Comparison of ENCODE assay signal across 1 cellular context in genomic region chr12:95953000-95953399, GRCh38.
TF ChIP-seq lines count a peak whose summit lies in the region.

No MANE protein-coding gene starts in this region.

TF ChIP-seq in K562, 482 proteins besides CTCF, POLR2A, EP300 and RAD21:
- TF ChIP-seq NCOR1 (IDR thresholded peaks at IDR 0.05), result no peak
- no peak for TF ChIP-seq KDM4B (IDR thresholded peaks at IDR 0.05; ENCODE audit: borderline replicate concordance in 2 of 2, low read depth in 1 of 2)
- no peak for TF ChIP-seq ZNF592 (IDR thresholded peaks at IDR 0.05)
- peak; percentile 68 for TF ChIP-seq ZBTB40 (IDR thresholded peaks at IDR 0.05)
- no peak for TF ChIP-seq ZBTB40 (CRISPR knock-in tag; IDR thresholded peaks at IDR 0.05)
- TF ChIP-seq RBM34 (IDR thresholded peaks at IDR 0.05; ENCODE audit: borderline replicate concordance, insufficient read depth, low read length), result no peak
- no peak for TF ChIP-seq KLF6 (CRISPR knock-in tag; IDR thresholded peaks at IDR 0.05; ENCODE audit: borderline replicate concordance)
- TF ChIP-seq CGGBP1 (CRISPR knock-in tag; IDR thresholded peaks at IDR 0.05), result no peak
